ENCODE assay signal across 12 cellular contexts in genomic region chr2:189658808-189659207, GRCh38. TPM values are rescaled to one million over a fixed set of nuclear protein-coding genes. Genes with fewer than 3 reads are reported as not detected.
DNase-seq lines count a peak whose midpoint lies in the region; ATAC-seq, FAIRE-seq and TF ChIP-seq lines count a peak whose summit lies in the region.
"Had no signal": no experiment of that assay in that cellular context is flagged by ENCODE, and none has a peak within 500 bp of the region (broad histone marks: within the 10 kb centered on the region; RNA-seq: fewer than 3 reads in every experiment).

No MANE protein-coding gene starts in this region.

- intact Hi-C loops in HepG2 (cut with micrococcal nuclease; ENCODE audit: unreplicated experiment): no loop called here
- intact Hi-C loops in right lobe of liver (cut with DNase I): no loop called here
- intact Hi-C loops in left lung (cut with DNase I): no loop called here

- H3K4me2 ChIP-seq in HepG2 (ENCODE audit: low read depth, low read length): peak overlapping the region; percentile 43

- H3K27ac ChIP-seq in HepG2 (ENCODE audit: extremely low read length, insufficient read depth, low read length) (no peak overlapping the region), right lobe of liver (no peak overlapping the region), Peyer's patch (peak overlapping the region; percentile 25 to 81 (median 73)), left lung (peak overlapping the region; percentile 46 to 76)
- H3K27ac ChIP-seq: C4-2B had no signal

- H3K36me3 ChIP-seq in HepG2 (replicated peaks in 1 of 2; ENCODE audit: control insufficient read depth in 1 of 2, insufficient read depth in 2 of 2, low read length in 2 of 2): no peaks in the 10 kb centered on the region
- no peaks in the 10 kb centered on the region for H3K36me3 ChIP-seq in right lobe of liver
- H3K36me3 ChIP-seq in Peyer's patch: no peaks in the 10 kb centered on the region
- no peaks in the 10 kb centered on the region for H3K36me3 ChIP-seq in left lung
- H3K36me3 ChIP-seq: cardiac muscle cell had no signal

- no peak for TF ChIP-seq POLR2A in HepG2 (IDR thresholded peaks at IDR 0.05; ENCODE audit: insufficient read depth in 1 of 2, low read depth in 2 of 2, low read length in 2 of 2)
- no peak for TF ChIP-seq POLR2A in right lobe of liver (IDR thresholded peaks at IDR 0.05)
- no peak for TF ChIP-seq POLR2A in Peyer's patch (IDR thresholded peaks at IDR 0.05)
- TF ChIP-seq POLR2A in GM12892 (IDR thresholded peaks at IDR 0.05; ENCODE audit: low read depth, low read length): no peak

- BruUV-seq in HepG2 (replicated peaks; lab: Mats Ljungman, UMichigan): no TSS peak

- TF ChIP-seq CTCF in HepG2 (CRISPR knock-in tag; IDR thresholded peaks at IDR 0.05) (no peak), right lobe of liver (IDR thresholded peaks at IDR 0.05) (no peak), Peyer's patch (IDR thresholded peaks at IDR 0.05) (no peak), left lung (IDR thresholded peaks at IDR 0.05) (no peak)

- peaks cover 23% of the 10 kb centered on the region for H3K79me2 ChIP-seq in HepG2 (ENCODE audit: insufficient read depth, low read length)

- H3K4me1 ChIP-seq in HepG2 (ENCODE audit: insufficient read depth, low read length): peaks cover 39% of the 10 kb centered on the region
- peaks cover 0 to 12% (median 5%) of the 10 kb centered on the region in 4 donors for H3K4me1 ChIP-seq in right lobe of liver
- H3K4me1 ChIP-seq in Peyer's patch: peaks cover 0 to 24% (median 5%) of the 10 kb centered on the region in 4 donors
- peaks cover 0 to 41% of the 10 kb centered on the region in 2 donors for H3K4me1 ChIP-seq in left lung

- WGBS in HepG2 (ENCODE audit: low lambda C conversion rate): 23% methylated on average over 5 of the region's 5 CpGs
- WGBS in right lobe of liver (ENCODE audit: insufficient coverage, low coverage, low lambda C conversion rate, missing lambda C conversion rate): 38% methylated on average over 5 of the region's 5 CpGs

- no peak overlapping the region for H2AFZ ChIP-seq in HepG2 (ENCODE audit: low read length)

- POLR2A ChIA-PET in HepG2 (lab: Yijun Ruan, JAX): interaction anchor here (1.0 kb wide), 1 partner anchor 78 kb away, joined by 4 read pairs; the partner anchor contains the start of gene SLC40A1

- H3K4me3 ChIP-seq in HepG2 (replicated peaks in 1 of 3; ENCODE audit: insufficient read depth in 1 of 3, low read depth in 2 of 3, low read length in 3 of 3) (no peak overlapping the region), right lobe of liver (no peak overlapping the region), Peyer's patch (no peak overlapping the region), left lung (no peak overlapping the region)
- H3K4me3 ChIP-seq: cardiac muscle cell had no signal

- TF ChIP-seq EP300 in HepG2 (IDR thresholded peaks at IDR 0.05; ENCODE audit: low read depth in 2 of 2, low read length in 2 of 2) (no peak), HepG2 (CRISPR knock-in tag; IDR thresholded peaks at IDR 0.05; ENCODE audit: borderline replicate concordance) (no peak)

- FAIRE-seq in HepG2 (lab: Jason Lieb, UNC): no peak
- FAIRE-seq in GM12892 (lab: Jason Lieb, UNC): no peak

- TF ChIP-seq RAD21 in HepG2 (CRISPR knock-in tag; IDR thresholded peaks at IDR 0.05): no peak

- H3K9me3 ChIP-seq in HepG2 (ENCODE audit: low read length): no peaks in the 10 kb centered on the region
- H3K9me3 ChIP-seq in right lobe of liver: no peaks in the 10 kb centered on the region
- H3K9me3 ChIP-seq in Peyer's patch: no peaks in the 10 kb centered on the region
- no peaks in the 10 kb centered on the region for H3K9me3 ChIP-seq in left lung

- DNase-seq in HepG2 (ENCODE audit: low spot score) (no peak), right lobe of liver (no peak), Peyer's patch (peak in 2 of 3 donors; percentile 53 to 55), left lung (no peak), GM12892 (ENCODE audit: insufficient read length) (no peak), cerebellar cortex (ENCODE audit: low spot score) (no peak), KG1 (lab: John Stamatoyannopoulos, UW) (no peak), T1000 (lab: John Stamatoyannopoulos, UW) (no peak)
- DNase-seq: activated T-cell treated with anti-CD3 and anti-CD28 coated beads for 4 hours, T-helper 17 cell had no signal

- ATAC-seq in HepG2: no peak
- ATAC-seq in right lobe of liver: no peak
- no peak for ATAC-seq in left lung

- CTCF ChIA-PET in HepG2 (lab: Yijun Ruan, JAX; ENCODE audit: low intra/inter-chr PET ratio, low total read pairs): no interaction called here

- H3K27me3 ChIP-seq in HepG2 (ENCODE audit: control insufficient read depth in 1 of 2, insufficient read depth in 2 of 2, low read length in 2 of 2) (no peaks in the 10 kb centered on the region; a peak in 1 of 5 replicates), right lobe of liver (no peaks in the 10 kb centered on the region), Peyer's patch (no peaks in the 10 kb centered on the region), left lung (no peaks in the 10 kb centered on the region)
- H3K27me3 ChIP-seq: cardiac muscle cell had no signal

- no peaks in the 10 kb centered on the region for H4K20me1 ChIP-seq in HepG2 (ENCODE audit: insufficient read depth, low read length)

- in situ Hi-C loops in HepG2 (cut with HindIII; ENCODE audit: extremely low pct_ligation_motif_present, low pct_unique_long_range_greater_than_20kb): loop anchor here (25.0 kb wide), 1 partner anchor 403 kb away; the partner anchor contains the start of gene MSTN

- H3K9ac ChIP-seq in HepG2 (ENCODE audit: insufficient read depth, low read depth, low read length): no peak overlapping the region

RNA-seq across cellular contexts. Expression of gene ASNSD1, which starts 2.5 kb away (rescaled TPM):
- total RNA-seq in HepG2 (2016; rRNA removed; fragmentation: Illumina TruSeq; extraction: Trizol): 96.6 and 166 TPM in 2 replicates
- total RNA-seq in HepG2 (2016; cell fraction: cytosol; rRNA removed; fragmentation: Illumina TruSeq; extraction: Trizol; ENCODE audit: low read depth): 36.4 and 45.6 TPM in 2 replicates
- total RNA-seq in HepG2 (2016; cell fraction: insoluble cytoplasmic fraction; rRNA removed; fragmentation: Illumina TruSeq; extraction: Trizol): 99.9 and 166 TPM in 2 replicates
- total RNA-seq in HepG2 (2016; cell fraction: membrane; rRNA removed; fragmentation: Illumina TruSeq; extraction: Trizol): 85.2 and 99.8 TPM in 2 replicates
- 44.0 and 50.3 TPM in 2 replicates for total RNA-seq in HepG2 (2016; cell fraction: nucleus; rRNA removed; fragmentation: Illumina TruSeq; extraction: Trizol)
- 26.9 and 35.1 TPM in 2 replicates for polyA plus RNA-seq in HepG2 (2011; rRNA removed)
- 14.0 and 22.3 TPM in 2 replicates for polyA plus RNA-seq in HepG2 (2011; cell fraction: cytosol; rRNA removed)
- 9.7 and 13.3 TPM in 2 replicates for polyA plus RNA-seq in HepG2 (2011; cell fraction: nucleus; rRNA removed)
- 44.4 and 56.1 TPM in 2 replicates for polyA plus RNA-seq in HepG2 (2012)
- polyA plus RNA-seq in HepG2 (2016; cell fraction: cytosol; fragmentation: Illumina TruSeq; extraction: Trizol; ENCODE audit: low read depth): 29.3 and 47.9 TPM in 2 replicates
- polyA plus RNA-seq in HepG2 (2016; cell fraction: insoluble cytoplasmic fraction; fragmentation: Illumina TruSeq; extraction: Trizol; ENCODE audit: low read depth): 142 and 145 TPM in 2 replicates
- 58.2 and 68.6 TPM in 2 replicates for polyA plus RNA-seq in HepG2 (2016; cell fraction: membrane; fragmentation: Illumina TruSeq; extraction: Trizol; ENCODE audit: low read depth)
- 60.3 and 61.7 TPM in 2 replicates for polyA plus RNA-seq in HepG2 (2016; cell fraction: nucleus; fragmentation: Illumina TruSeq; extraction: Trizol; ENCODE audit: insufficient read depth, low read depth)
- 5.9 and 8.2 TPM in 2 replicates for polyA minus RNA-seq in HepG2 (2011; rRNA and poly(A)+ RNA removed; ENCODE audit: low replicate concordance)
- polyA minus RNA-seq in HepG2 (2011; cell fraction: cytosol; rRNA and poly(A)+ RNA removed): 58.7 and 64.4 TPM in 2 replicates
- polyA minus RNA-seq in HepG2 (2011; cell fraction: nucleus; rRNA and poly(A)+ RNA removed): 32.3 and 35.6 TPM in 2 replicates
- total RNA-seq in right lobe of liver: 10 to 100 TPM; 18.7 to 31.6 (median 27.0) TPM
- 10 to 100 TPM; 20.4 to 49.5 (median 29.3) TPM for total RNA-seq in Peyer's patch
- total RNA-seq in left lung: 10 to 100 TPM; 34.1 to 37.0 TPM
- polyA plus RNA-seq in GM12892 (2012; ENCODE audit: missing spikeins): 44.9 TPM

RNA-seq across cellular contexts. Expression of gene ANKAR, which starts 15.7 kb away (rescaled TPM):
- total RNA-seq in HepG2 (2016; rRNA removed; fragmentation: Illumina TruSeq; extraction: Trizol) (3.0 and 3.6 TPM in 2 replicates), right lobe of liver (1 to 10 TPM; 2.9 to 9.2 (median 4.8) TPM), Peyer's patch (10 to 100 TPM in 3 of 4 donors, 1 to 10 TPM in 1; 6.6 to 20.5 (median 15.9) TPM), left lung (1 to 10 TPM; 6.9 to 7.2 TPM)
- 10.4 and 13.3 TPM in 2 replicates for total RNA-seq in HepG2 (2016; cell fraction: cytosol; rRNA removed; fragmentation: Illumina TruSeq; extraction: Trizol; ENCODE audit: low read depth)
- total RNA-seq in HepG2 (2016; cell fraction: insoluble cytoplasmic fraction; rRNA removed; fragmentation: Illumina TruSeq; extraction: Trizol): 2.7 and 4.7 TPM in 2 replicates
- 4.9 and 7.6 TPM in 2 replicates for total RNA-seq in HepG2 (2016; cell fraction: membrane; rRNA removed; fragmentation: Illumina TruSeq; extraction: Trizol)
- 8.9 and 14.3 TPM in 2 replicates for total RNA-seq in HepG2 (2016; cell fraction: nucleus; rRNA removed; fragmentation: Illumina TruSeq; extraction: Trizol)
- polyA plus RNA-seq in HepG2 (2011; rRNA removed): 3.8 and 5.0 TPM in 2 replicates
- polyA plus RNA-seq in HepG2 (2011; cell fraction: cytosol; rRNA removed): 1.7 and 3.3 TPM in 2 replicates
- polyA plus RNA-seq in HepG2 (2011; cell fraction: nucleus; rRNA removed): 3.2 and 4.1 TPM in 2 replicates
- 2.9 and 4.3 TPM in 2 replicates for polyA plus RNA-seq in HepG2 (2012)
- polyA plus RNA-seq in HepG2 (2016; cell fraction: cytosol; fragmentation: Illumina TruSeq; extraction: Trizol; ENCODE audit: low read depth): 2.8 and 4.3 TPM in 2 replicates
- 2.9 and 3.8 TPM in 2 replicates for polyA plus RNA-seq in HepG2 (2016; cell fraction: insoluble cytoplasmic fraction; fragmentation: Illumina TruSeq; extraction: Trizol; ENCODE audit: low read depth)
- polyA plus RNA-seq in HepG2 (2016; cell fraction: membrane; fragmentation: Illumina TruSeq; extraction: Trizol; ENCODE audit: low read depth): 4.6 and 5.3 TPM in 2 replicates
- polyA plus RNA-seq in HepG2 (2016; cell fraction: nucleus; fragmentation: Illumina TruSeq; extraction: Trizol; ENCODE audit: insufficient read depth, low read depth): 6.4 and 7.4 TPM in 2 replicates
- polyA minus RNA-seq in HepG2 (2011; rRNA and poly(A)+ RNA removed; ENCODE audit: low replicate concordance): 0.37 and 3.8 TPM in 2 replicates
- 2.1 and 2.5 TPM in 2 replicates for polyA minus RNA-seq in HepG2 (2011; cell fraction: cytosol; rRNA and poly(A)+ RNA removed)
- polyA minus RNA-seq in HepG2 (2011; cell fraction: nucleus; rRNA and poly(A)+ RNA removed): 36.9 and 38.0 TPM in 2 replicates
- polyA plus RNA-seq in GM12892 (2012; ENCODE audit: missing spikeins): 3.3 TPM

Comparison
In these comparisons a context has a peak if more than half of its experiments do, and no peak if none do; other contexts are left out.
1. DNase-seq: peak in Peyer's patch (2 of 3); none in HepG2 (single experiment), right lobe of liver (0 of 3), left lung (0 of 2), GM12892 (single experiment), cerebellar cortex (single experiment), KG1 (single experiment) and T1000 (single experiment).
2. H3K27ac ChIP-seq: peak in Peyer's patch (4 of 4) and left lung (2 of 2); none in HepG2 (single experiment) and right lobe of liver (0 of 3).